In genomic region chr3:65291448-65292091, GRCh38 we compare ENCODE assay signal across 1 cellular context.
A peak's percentile ranks its signal among the peaks of the same experiment; 100 is the strongest.
TF ChIP-seq lines count a peak whose summit lies in the region.

No MANE protein-coding gene starts in this region.

TF ChIP-seq in HepG2, 621 proteins besides CTCF, POLR2A, EP300 and RAD21 (continued from another document and continues in another):
- TF ChIP-seq ZBTB40 (IDR thresholded peaks at IDR 0.05) (no peak), ZBTB40 (CRISPR knock-in tag; IDR thresholded peaks at IDR 0.05) (no peak), ZFP36L2 (CRISPR knock-in tag; IDR thresholded peaks at IDR 0.05) (no peak), ZNF770 (CRISPR knock-in tag; IDR thresholded peaks at IDR 0.05) (0 out of 2 replicates have a peak, but pooled peaks have one; percentile 28), YY1 (IDR thresholded peaks at IDR 0.05; ENCODE audit: insufficient read depth, insufficient replicate concordance, low read depth, low read length) (peak; percentile 23), SMC3 (IDR thresholded peaks at IDR 0.05; ENCODE audit: low read length) (no peak), MZF1 (CRISPR knock-in tag; IDR thresholded peaks at IDR 0.05; ENCODE audit: borderline replicate concordance) (no peak), HDAC1 (CRISPR knock-in tag; IDR thresholded peaks at IDR 0.05) (peak; percentile 59; the same call in 1 of the 2 replicates), ZNF550 (CRISPR knock-in tag; IDR thresholded peaks at IDR 0.05; ENCODE audit: borderline replicate concordance) (no peak), NR2C2 (CRISPR knock-in tag; IDR thresholded peaks at IDR 0.05; ENCODE audit: borderline replicate concordance) (no peak), MBD4 (IDR thresholded peaks at IDR 0.05; ENCODE audit: borderline replicate concordance, low read length) (no peak), SATB2 (CRISPR knock-in tag; IDR thresholded peaks at IDR 0.05) (no peak), BHLHE40 (IDR thresholded peaks at IDR 0.05; ENCODE audit: low read length) (no peak), ZNF276 (CRISPR knock-in tag; IDR thresholded peaks at IDR 0.05; ENCODE audit: low read depth) (no peak), ELF1 (CRISPR knock-in tag; IDR thresholded peaks at IDR 0.05) (no peak), CENPT (CRISPR knock-in tag; IDR thresholded peaks at IDR 0.05; ENCODE audit: low read depth) (no peak), ZNF205 (CRISPR knock-in tag; IDR thresholded peaks at IDR 0.05) (peak; percentile 72; the same call in 1 of the 2 replicates), ZNF350 (CRISPR knock-in tag; IDR thresholded peaks at IDR 0.05; ENCODE audit: borderline replicate concordance, low read depth) (no peak; the same call in 1 of the 2 replicates), TFDP2 (CRISPR knock-in tag; IDR thresholded peaks at IDR 0.05) (peak; percentile 57; the same call in 1 of the 2 replicates), SOX5 (CRISPR knock-in tag; IDR thresholded peaks at IDR 0.05; ENCODE audit: borderline replicate concordance) (peak; percentile 56; the same call in 1 of the 2 replicates), KLF16 (CRISPR knock-in tag; IDR thresholded peaks at IDR 0.05) (0 out of 4 replicates have a peak, but pooled peaks of 1 of the 2 experiments have one; percentile 47), ZNF646 (CRISPR knock-in tag; IDR thresholded peaks at IDR 0.05) (peak; percentile 47; the same call in 1 of the 2 replicates), ZGPAT (CRISPR knock-in tag; IDR thresholded peaks at IDR 0.05) (peak; percentile 77), ZNF564 (CRISPR knock-in tag; IDR thresholded peaks at IDR 0.05) (0 out of 2 replicates have a peak, but pooled peaks have one; percentile 33), ZNF124 (CRISPR knock-in tag; IDR thresholded peaks at IDR 0.05) (peak; percentile 68)
- TF ChIP-seq, protein P1, sequence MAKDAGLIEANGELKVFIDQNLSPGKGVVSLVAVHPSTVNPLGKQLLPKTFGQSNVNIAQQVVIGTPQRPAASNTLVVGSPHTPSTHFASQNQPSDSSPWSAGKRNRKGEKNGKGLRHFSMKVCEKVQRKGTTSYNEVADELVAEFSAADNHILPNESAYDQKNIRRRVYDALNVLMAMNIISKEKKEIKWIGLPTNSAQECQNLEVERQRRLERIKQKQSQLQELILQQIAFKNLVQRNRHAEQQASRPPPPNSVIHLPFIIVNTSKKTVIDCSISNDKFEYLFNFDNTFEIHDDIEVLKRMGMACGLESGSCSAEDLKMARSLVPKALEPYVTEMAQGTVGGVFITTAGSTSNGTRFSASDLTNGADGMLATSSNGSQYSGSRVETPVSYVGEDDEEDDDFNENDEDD (CRISPR knock-in tag; IDR thresholded peaks at IDR 0.05; ENCODE audit: borderline replicate concordance), result peak; percentile 47; the same call in 1 of the 2 replicates
- TF ChIP-seq, protein P2, sequence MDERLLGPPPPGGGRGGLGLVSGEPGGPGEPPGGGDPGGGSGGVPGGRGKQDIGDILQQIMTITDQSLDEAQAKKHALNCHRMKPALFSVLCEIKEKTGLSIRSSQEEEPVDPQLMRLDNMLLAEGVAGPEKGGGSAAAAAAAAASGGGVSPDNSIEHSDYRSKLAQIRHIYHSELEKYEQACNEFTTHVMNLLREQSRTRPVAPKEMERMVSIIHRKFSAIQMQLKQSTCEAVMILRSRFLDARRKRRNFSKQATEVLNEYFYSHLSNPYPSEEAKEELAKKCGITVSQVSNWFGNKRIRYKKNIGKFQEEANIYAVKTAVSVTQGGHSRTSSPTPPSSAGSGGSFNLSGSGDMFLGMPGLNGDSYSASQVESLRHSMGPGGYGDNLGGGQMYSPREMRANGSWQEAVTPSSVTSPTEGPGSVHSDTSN (CRISPR knock-in tag; IDR thresholded peaks at IDR 0.05), result no peak
